In genomic region chr6:113181164-113181563, GRCh38 we compare ENCODE assay signal across 28 cellular contexts.
"Had no signal": no experiment of that assay in that cellular context is flagged by ENCODE, and none has a peak within 500 bp of the region (broad histone marks: within the 10 kb centered on the region; RNA-seq: fewer than 3 reads in every experiment).

No MANE protein-coding gene starts in this region.

- H3K4me3 ChIP-seq: body of pancreas, cardiac muscle cell, colonic mucosa, esophagus squamous epithelium, left ventricle myocardium inferior, lung, stomach, suprapubic skin, tibial artery, upper lobe of right lung had no signal

- H3K27ac ChIP-seq: body of pancreas, cardiac muscle cell, colonic mucosa, epithelial cell of prostate, esophagus squamous epithelium, left ventricle myocardium inferior, parathyroid adenoma, stomach, suprapubic skin, tibial artery, upper lobe of right lung had no signal

- ATAC-seq: activated CD8-positive, alpha-beta T cell treated with anti-CD3 and anti-CD28 coated beads for 36 hours; body of pancreas; right cardiac atrium; stimulated activated naive B cell treated with anti-CD40 and anti-IgM and Interleukin-4, amounts not matched to agents 10 μg/mL and 1 μg/mL and 100 μg/mL, for 72 hours; upper lobe of right lung had no signal

- H3K36me3 Mint-ChIP-seq: activated naive CD8-positive, alpha-beta T cell; stimulated activated naive B cell treated with anti-CD40 and anti-IgM and Interleukin-4, amounts not matched to agents 10 μg/mL and 1 μg/mL and 100 μg/mL, for 72 hours had no signal

- H3K27me3 Mint-ChIP-seq: activated CD8-positive, alpha-beta T cell treated with anti-CD3 and anti-CD28 coated beads for 36 hours; activated naive CD8-positive, alpha-beta T cell; stimulated activated naive B cell treated with anti-CD40 and anti-IgM and Interleukin-4, amounts not matched to agents 10 μg/mL and 1 μg/mL and 100 μg/mL, for 72 hours had no signal

- H3K27ac Mint-ChIP-seq: activated B cell treated with CpG ODN at 0.5 μM for 24 hours; activated CD8-positive, alpha-beta T cell treated with anti-CD3 and anti-CD28 coated beads for 36 hours; activated naive CD8-positive, alpha-beta T cell; activated T-helper 2 cell treated with anti-CD3 and anti-CD28 coated beads, Interferon-gamma antibody, Interleukin-2, Interleukin-4, amounts not matched to agents 10 μg/mL and 5 μg/mL and 100 μg/mL, durations not matched to agents 14 hours and 24 hours and 36 hours; nephron progenitor cell; stimulated activated naive B cell treated with anti-CD40 and anti-IgM and Interleukin-4, amounts not matched to agents 10 μg/mL and 1 μg/mL and 100 μg/mL, for 72 hours had no signal

- H3K9me3 ChIP-seq: body of pancreas, colonic mucosa, esophagus squamous epithelium, left ventricle myocardium inferior, stomach, suprapubic skin, tibial artery, upper lobe of right lung had no signal

- H3K4me3 Mint-ChIP-seq: activated B cell treated with CpG ODN at 0.5 μM for 24 hours; activated CD8-positive, alpha-beta T cell treated with anti-CD3 and anti-CD28 coated beads for 36 hours; activated naive CD8-positive, alpha-beta T cell; nephron progenitor cell; stimulated activated naive B cell treated with anti-CD40 and anti-IgM and Interleukin-4, amounts not matched to agents 10 μg/mL and 1 μg/mL and 100 μg/mL, for 72 hours had no signal

- H3K4me1 ChIP-seq: colonic mucosa, esophagus squamous epithelium, parathyroid adenoma, stomach, upper lobe of right lung had no signal

- H3K4me1 Mint-ChIP-seq: activated B cell treated with CpG ODN at 0.5 μM for 24 hours; nephron progenitor cell; stimulated activated naive B cell treated with anti-CD40 and anti-IgM and Interleukin-4, amounts not matched to agents 10 μg/mL and 1 μg/mL and 100 μg/mL, for 72 hours had no signal

- H3K9me3 Mint-ChIP-seq: activated B cell treated with CpG ODN at 0.5 μM for 24 hours; activated T-helper 2 cell treated with anti-CD3 and anti-CD28 coated beads, Interferon-gamma antibody, Interleukin-2, Interleukin-4, amounts not matched to agents 10 μg/mL and 5 μg/mL and 100 μg/mL, durations not matched to agents 14 hours and 24 hours and 36 hours; nephron progenitor cell; stimulated activated naive B cell treated with anti-CD40 and anti-IgM and Interleukin-4, amounts not matched to agents 10 μg/mL and 1 μg/mL and 100 μg/mL, for 72 hours had no signal

- H3K36me3 ChIP-seq: cardiac muscle cell, colonic mucosa, esophagus squamous epithelium, left ventricle myocardium inferior, stomach, suprapubic skin, tibial artery, upper lobe of right lung had no signal

- DNase-seq: activated B cell treated with CpG ODN at 0.5 μM for 24 hours; activated CD4-positive, alpha-beta T cell treated with anti-CD3 and anti-CD28 coated beads, Interleukin-2, amount 50 U/mL, for 1 hour; activated CD8-positive, alpha-beta T cell treated with anti-CD3 and anti-CD28 coated beads for 36 hours; activated naive CD4-positive, alpha-beta T cell; activated T-cell treated with anti-CD3 and anti-CD28 coated beads, Interleukin-2, amount 50 U/mL, for 48 hours; body of pancreas; cerebellar nuclear complex; colonic mucosa; effector CD8-positive, alpha-beta T cell; esophagus squamous epithelium; foreskin melanocyte; left ventricle myocardium inferior; nephron progenitor cell; right cardiac atrium; stimulated activated CD4-positive, alpha-beta T cell treated with anti-CD3 and anti-CD28 coated beads, Interleukin-15, amount 100 ng/mL, for 24 hours; stimulated activated CD4-positive, alpha-beta T cell treated with anti-CD3 and anti-CD28 coated beads, Interleukin-2, amount 100 ng/mL, for 24 hours; stimulated activated naive B cell treated with anti-CD40 and anti-IgM and Interleukin-4, amounts not matched to agents 10 μg/mL and 1 μg/mL and 100 μg/mL, for 72 hours; stomach; T-helper 2 cell; tibial artery; upper lobe of right lung had no signal

- H3K27me3 ChIP-seq: body of pancreas, cardiac muscle cell, colonic mucosa, esophagus squamous epithelium, stomach, suprapubic skin, tibial artery, upper lobe of right lung had no signal
